Comparison of ENCODE assay signal across 25 cellular contexts in genomic region chr9:120078112-120078511, GRCh38.
"Had no signal": no experiment of that assay in that cellular context is flagged by ENCODE, and none has a peak within 500 bp of the region (broad histone marks: within the 10 kb centered on the region; RNA-seq: fewer than 3 reads in every experiment).

No MANE protein-coding gene starts in this region.

- H3K4me3 ChIP-seq: colonic mucosa, esophagus squamous epithelium, gastrocnemius medialis, heart right ventricle, left lung, lower lobe of right lung, mucosa of descending colon had no signal

- ATAC-seq: effector memory CD8-positive, alpha-beta T cell; esophagus mucosa; gastrocnemius medialis; heart right ventricle; left cardiac atrium; left lung; left ventricle myocardium superior; lower lobe of right lung; mucosa of descending colon had no signal

- H3K27ac Mint-ChIP-seq: dendritic cell treated with granulocyte-macrophage colony-stimulating factor and Interleukin-4, amounts not matched to agents 40 ng/mL and 50 ng/mL, for 4 days; effector memory CD8-positive, alpha-beta T cell; endodermal cell; mesothelial cell of epicardium; naive B cell had no signal

- H3K9me3 Mint-ChIP-seq: dendritic cell treated with granulocyte-macrophage colony-stimulating factor and Interleukin-4, amounts not matched to agents 40 ng/mL and 50 ng/mL, for 4 days; mesothelial cell of epicardium had no signal

- H3K4me1 ChIP-seq: colonic mucosa, esophagus squamous epithelium, gastrocnemius medialis, heart right ventricle, left lung, lower lobe of right lung had no signal

- H3K36me3 Mint-ChIP-seq: mesothelial cell of epicardium, naive B cell had no signal

- H3K27ac ChIP-seq: colonic mucosa, epithelial cell of prostate, esophagus squamous epithelium, gastrocnemius medialis, heart right ventricle, left lung, lower lobe of right lung had no signal

- H3K4me1 Mint-ChIP-seq: mesothelial cell of epicardium, naive B cell had no signal

- DNase-seq: colonic mucosa; cortex of kidney; effector CD8-positive, alpha-beta T cell; effector memory CD8-positive, alpha-beta T cell; endodermal cell; erythroblast; esophagus squamous epithelium; foreskin fibroblast; foreskin melanocyte; gastrocnemius medialis; glutamatergic neuron; head of caudate nucleus; heart right ventricle; hippocampal formation; left cardiac atrium; left lung; left ventricle myocardium superior; lower lobe of right lung; mesenchymal stem cell; mucosa of descending colon; naive B cell had no signal

- H3K9me3 ChIP-seq: colonic mucosa, esophagus squamous epithelium, gastrocnemius medialis, left lung, lower lobe of right lung, mucosa of descending colon had no signal

- H3K27me3 ChIP-seq: colonic mucosa, gastrocnemius medialis had no signal

- H3K36me3 ChIP-seq: colonic mucosa, esophagus squamous epithelium, gastrocnemius medialis, heart right ventricle, left lung, lower lobe of right lung had no signal

- H3K4me3 Mint-ChIP-seq: dendritic cell treated with granulocyte-macrophage colony-stimulating factor and Interleukin-4, amounts not matched to agents 40 ng/mL and 50 ng/mL, for 4 days; effector memory CD8-positive, alpha-beta T cell; endodermal cell; mesothelial cell of epicardium; naive B cell had no signal

- H3K27me3 Mint-ChIP-seq: dendritic cell treated with granulocyte-macrophage colony-stimulating factor and Interleukin-4, amounts not matched to agents 40 ng/mL and 50 ng/mL, for 4 days; effector memory CD8-positive, alpha-beta T cell had no signal
